In the genomic region with DNA sequence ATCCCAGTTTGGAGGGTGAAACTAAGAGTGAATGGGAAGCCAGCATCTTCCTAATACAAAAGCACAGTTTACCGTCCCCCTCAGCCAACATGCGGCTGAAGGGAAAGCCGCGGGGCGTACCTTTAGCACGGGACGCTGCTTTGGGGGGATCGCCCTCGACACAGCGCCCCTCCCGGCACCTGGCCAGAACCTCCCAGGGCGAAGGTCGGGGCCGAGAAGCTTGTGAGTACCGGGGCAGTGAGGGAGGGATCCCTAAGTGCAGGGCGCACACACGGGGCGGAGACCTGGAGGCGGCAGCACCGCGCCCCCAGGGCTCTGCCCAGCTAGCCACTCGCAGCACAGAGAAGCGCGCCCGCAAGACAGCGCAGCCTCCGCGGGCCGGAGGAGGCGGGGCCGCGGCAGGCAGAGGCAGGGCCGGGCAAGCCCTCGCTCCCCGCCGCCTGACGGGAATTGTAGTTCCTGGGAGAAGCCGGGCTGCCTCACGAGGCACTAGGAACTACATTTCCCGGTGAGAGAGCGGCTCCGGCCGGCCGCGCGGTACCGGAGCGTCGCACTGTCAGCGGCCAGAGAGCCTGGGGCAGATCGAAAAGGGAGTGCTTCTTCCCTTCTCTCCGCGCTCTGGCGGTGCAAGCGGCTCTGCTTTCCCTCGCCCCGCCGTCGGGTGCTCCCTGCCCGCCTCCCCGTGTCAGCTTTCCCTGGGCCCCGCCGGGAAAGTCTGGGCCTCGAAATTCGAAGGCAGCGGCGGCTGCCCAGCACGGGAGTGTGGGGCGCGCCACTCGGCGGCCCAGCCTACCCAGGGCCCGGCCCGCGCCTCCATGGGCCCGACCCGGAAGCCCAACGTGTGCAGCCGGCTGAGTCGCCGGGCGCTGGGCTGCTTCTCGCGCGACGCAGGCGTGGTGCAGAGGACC, we compare ENCODE assay signal across 1 cellular context.
TF ChIP-seq lines count a peak whose summit lies in the region.

A gene with protein sequence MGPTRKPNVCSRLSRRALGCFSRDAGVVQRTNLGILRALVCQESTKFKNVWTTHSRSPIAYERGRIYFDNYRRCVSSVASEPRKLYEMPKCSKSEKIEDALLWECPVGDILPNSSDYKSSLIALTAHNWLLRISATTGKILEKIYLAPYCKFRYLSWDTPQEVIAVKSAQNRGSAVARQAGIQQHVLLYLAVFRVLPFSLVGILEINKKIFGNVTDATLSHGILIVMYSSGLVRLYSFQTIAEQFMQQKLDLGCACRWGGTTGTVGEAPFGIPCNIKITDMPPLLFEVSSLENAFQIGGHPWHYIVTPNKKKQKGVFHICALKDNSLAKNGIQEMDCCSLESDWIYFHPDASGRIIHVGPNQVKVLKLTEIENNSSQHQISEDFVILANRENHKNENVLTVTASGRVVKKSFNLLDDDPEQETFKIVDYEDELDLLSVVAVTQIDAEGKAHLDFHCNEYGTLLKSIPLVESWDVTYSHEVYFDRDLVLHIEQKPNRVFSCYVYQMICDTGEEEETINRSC (plus strand): TSS at position 464 of the 908 bp plus-strand sequence. CDS start 352 bp downstream, at position 816.
A gene with protein sequence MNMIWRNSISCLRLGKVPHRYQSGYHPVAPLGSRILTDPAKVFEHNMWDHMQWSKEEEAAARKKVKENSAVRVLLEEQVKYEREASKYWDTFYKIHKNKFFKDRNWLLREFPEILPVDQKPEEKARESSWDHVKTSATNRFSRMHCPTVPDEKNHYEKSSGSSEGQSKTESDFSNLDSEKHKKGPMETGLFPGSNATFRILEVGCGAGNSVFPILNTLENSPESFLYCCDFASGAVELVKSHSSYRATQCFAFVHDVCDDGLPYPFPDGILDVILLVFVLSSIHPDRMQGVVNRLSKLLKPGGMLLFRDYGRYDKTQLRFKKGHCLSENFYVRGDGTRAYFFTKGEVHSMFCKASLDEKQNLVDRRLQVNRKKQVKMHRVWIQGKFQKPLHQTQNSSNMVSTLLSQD (minus strand): TSS at position 228 of the 908 bp plus-strand sequence. CDS start 41,805 bp downstream, outside the sequence.

TF ChIP-seq in K562, 482 proteins besides CTCF, POLR2A, EP300 and RAD21 (continued from another document and continues in another):
- TF ChIP-seq, protein P1, sequence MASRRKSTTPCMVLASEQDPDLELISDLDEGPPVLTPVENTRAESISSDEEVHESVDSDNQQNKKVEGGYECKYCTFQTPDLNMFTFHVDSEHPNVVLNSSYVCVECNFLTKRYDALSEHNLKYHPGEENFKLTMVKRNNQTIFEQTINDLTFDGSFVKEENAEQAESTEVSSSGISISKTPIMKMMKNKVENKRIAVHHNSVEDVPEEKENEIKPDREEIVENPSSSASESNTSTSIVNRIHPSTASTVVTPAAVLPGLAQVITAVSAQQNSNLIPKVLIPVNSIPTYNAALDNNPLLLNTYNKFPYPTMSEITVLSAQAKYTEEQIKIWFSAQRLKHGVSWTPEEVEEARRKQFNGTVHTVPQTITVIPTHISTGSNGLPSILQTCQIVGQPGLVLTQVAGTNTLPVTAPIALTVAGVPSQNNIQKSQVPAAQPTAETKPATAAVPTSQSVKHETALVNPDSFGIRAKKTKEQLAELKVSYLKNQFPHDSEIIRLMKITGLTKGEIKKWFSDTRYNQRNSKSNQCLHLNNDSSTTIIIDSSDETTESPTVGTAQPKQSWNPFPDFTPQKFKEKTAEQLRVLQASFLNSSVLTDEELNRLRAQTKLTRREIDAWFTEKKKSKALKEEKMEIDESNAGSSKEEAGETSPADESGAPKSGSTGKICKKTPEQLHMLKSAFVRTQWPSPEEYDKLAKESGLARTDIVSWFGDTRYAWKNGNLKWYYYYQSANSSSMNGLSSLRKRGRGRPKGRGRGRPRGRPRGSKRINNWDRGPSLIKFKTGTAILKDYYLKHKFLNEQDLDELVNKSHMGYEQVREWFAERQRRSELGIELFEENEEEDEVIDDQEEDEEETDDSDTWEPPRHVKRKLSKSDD (conservative IDR thresholded peaks at IDR 0.05; ENCODE audit: low read length) = peak; percentile 64
- TF ChIP-seq MEIS2 (IDR thresholded peaks at IDR 0.05; ENCODE audit: partially characterized antibody) (peak; percentile 51), GTF2E2 (tag; IDR thresholded peaks at IDR 0.05) (peak; percentile 97), RNF2 (IDR thresholded peaks at IDR 0.05) (peak; percentile 52), ETS2 (tag; IDR thresholded peaks at IDR 0.05; ENCODE audit: borderline replicate concordance, poor library complexity, severe bottlenecking) (no peak), HDAC8 (tag; IDR thresholded peaks at IDR 0.05) (peak; percentile 73), EWSR1 (IDR thresholded peaks at IDR 0.05; ENCODE audit: borderline replicate concordance, low read depth, partially characterized antibody) (no peak), POU5F1 (IDR thresholded peaks at IDR 0.05; ENCODE audit: borderline replicate concordance, low read depth, low read length, partially characterized antibody) (peak; percentile 8), ZKSCAN3 (CRISPR knock-in tag; IDR thresholded peaks at IDR 0.05) (no peak), ZNF695 (CRISPR knock-in tag; IDR thresholded peaks at IDR 0.05) (no peak), ZSCAN29 (IDR thresholded peaks at IDR 0.05) (0 out of 2 replicates have a peak, but pooled peaks have one; percentile 71), ZC3H11A (IDR thresholded peaks at IDR 0.05; ENCODE audit: low read depth, low read length) (peak; percentile 54; the same call in 1 of the 2 replicates), PTRF (tag; IDR thresholded peaks at IDR 0.05) (no peak), ILK (tag; IDR thresholded peaks at IDR 0.05; ENCODE audit: borderline replicate concordance, low read depth) (no peak), ZNF124 (CRISPR knock-in tag; IDR thresholded peaks at IDR 0.05) (no peak), SMAD4 (CRISPR knock-in tag; conservative IDR thresholded peaks at IDR 0.05) (peak; percentile 76)
- TF ChIP-seq, protein P2, sequence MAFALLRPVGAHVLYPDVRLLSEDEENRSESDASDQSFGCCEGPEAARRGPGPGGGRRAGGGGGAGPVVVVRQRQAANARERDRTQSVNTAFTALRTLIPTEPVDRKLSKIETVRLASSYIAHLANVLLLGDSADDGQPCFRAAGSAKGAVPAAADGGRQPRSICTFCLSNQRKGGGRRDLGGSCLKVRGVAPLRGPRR (CRISPR knock-in tag; IDR thresholded peaks at IDR 0.05) = 0 out of 2 replicates have a peak, but pooled peaks have one; percentile 49
- TF ChIP-seq, protein P3, sequence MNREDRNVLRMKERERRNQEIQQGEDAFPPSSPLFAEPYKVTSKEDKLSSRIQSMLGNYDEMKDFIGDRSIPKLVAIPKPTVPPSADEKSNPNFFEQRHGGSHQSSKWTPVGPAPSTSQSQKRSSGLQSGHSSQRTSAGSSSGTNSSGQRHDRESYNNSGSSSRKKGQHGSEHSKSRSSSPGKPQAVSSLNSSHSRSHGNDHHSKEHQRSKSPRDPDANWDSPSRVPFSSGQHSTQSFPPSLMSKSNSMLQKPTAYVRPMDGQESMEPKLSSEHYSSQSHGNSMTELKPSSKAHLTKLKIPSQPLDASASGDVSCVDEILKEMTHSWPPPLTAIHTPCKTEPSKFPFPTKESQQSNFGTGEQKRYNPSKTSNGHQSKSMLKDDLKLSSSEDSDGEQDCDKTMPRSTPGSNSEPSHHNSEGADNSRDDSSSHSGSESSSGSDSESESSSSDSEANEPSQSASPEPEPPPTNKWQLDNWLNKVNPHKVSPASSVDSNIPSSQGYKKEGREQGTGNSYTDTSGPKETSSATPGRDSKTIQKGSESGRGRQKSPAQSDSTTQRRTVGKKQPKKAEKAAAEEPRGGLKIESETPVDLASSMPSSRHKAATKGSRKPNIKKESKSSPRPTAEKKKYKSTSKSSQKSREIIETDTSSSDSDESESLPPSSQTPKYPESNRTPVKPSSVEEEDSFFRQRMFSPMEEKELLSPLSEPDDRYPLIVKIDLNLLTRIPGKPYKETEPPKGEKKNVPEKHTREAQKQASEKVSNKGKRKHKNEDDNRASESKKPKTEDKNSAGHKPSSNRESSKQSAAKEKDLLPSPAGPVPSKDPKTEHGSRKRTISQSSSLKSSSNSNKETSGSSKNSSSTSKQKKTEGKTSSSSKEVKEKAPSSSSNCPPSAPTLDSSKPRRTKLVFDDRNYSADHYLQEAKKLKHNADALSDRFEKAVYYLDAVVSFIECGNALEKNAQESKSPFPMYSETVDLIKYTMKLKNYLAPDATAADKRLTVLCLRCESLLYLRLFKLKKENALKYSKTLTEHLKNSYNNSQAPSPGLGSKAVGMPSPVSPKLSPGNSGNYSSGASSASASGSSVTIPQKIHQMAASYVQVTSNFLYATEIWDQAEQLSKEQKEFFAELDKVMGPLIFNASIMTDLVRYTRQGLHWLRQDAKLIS (CRISPR knock-in tag; IDR thresholded peaks at IDR 0.05) = peak; percentile 93; the same call in 1 of the 2 replicates
- TF ChIP-seq, protein P4, sequence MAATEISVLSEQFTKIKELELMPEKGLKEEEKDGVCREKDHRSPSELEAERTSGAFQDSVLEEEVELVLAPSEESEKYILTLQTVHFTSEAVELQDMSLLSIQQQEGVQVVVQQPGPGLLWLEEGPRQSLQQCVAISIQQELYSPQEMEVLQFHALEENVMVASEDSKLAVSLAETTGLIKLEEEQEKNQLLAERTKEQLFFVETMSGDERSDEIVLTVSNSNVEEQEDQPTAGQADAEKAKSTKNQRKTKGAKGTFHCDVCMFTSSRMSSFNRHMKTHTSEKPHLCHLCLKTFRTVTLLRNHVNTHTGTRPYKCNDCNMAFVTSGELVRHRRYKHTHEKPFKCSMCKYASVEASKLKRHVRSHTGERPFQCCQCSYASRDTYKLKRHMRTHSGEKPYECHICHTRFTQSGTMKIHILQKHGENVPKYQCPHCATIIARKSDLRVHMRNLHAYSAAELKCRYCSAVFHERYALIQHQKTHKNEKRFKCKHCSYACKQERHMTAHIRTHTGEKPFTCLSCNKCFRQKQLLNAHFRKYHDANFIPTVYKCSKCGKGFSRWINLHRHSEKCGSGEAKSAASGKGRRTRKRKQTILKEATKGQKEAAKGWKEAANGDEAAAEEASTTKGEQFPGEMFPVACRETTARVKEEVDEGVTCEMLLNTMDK (IDR thresholded peaks at IDR 0.05; ENCODE audit: borderline replicate concordance, insufficient read depth, low read depth, low read length, poor library complexity, severe bottlenecking) = peak; percentile 91
- TF ChIP-seq, protein P5, sequence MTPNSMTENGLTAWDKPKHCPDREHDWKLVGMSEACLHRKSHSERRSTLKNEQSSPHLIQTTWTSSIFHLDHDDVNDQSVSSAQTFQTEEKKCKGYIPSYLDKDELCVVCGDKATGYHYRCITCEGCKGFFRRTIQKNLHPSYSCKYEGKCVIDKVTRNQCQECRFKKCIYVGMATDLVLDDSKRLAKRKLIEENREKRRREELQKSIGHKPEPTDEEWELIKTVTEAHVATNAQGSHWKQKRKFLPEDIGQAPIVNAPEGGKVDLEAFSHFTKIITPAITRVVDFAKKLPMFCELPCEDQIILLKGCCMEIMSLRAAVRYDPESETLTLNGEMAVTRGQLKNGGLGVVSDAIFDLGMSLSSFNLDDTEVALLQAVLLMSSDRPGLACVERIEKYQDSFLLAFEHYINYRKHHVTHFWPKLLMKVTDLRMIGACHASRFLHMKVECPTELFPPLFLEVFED (CRISPR knock-in tag; conservative IDR thresholded peaks at IDR 0.05) = 0 out of 2 replicates have a peak, but pooled peaks have one; percentile 68
- TF ChIP-seq, protein P6, sequence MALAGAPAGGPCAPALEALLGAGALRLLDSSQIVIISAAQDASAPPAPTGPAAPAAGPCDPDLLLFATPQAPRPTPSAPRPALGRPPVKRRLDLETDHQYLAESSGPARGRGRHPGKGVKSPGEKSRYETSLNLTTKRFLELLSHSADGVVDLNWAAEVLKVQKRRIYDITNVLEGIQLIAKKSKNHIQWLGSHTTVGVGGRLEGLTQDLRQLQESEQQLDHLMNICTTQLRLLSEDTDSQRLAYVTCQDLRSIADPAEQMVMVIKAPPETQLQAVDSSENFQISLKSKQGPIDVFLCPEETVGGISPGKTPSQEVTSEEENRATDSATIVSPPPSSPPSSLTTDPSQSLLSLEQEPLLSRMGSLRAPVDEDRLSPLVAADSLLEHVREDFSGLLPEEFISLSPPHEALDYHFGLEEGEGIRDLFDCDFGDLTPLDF (CRISPR knock-in tag; IDR thresholded peaks at IDR 0.05) = peak; percentile 88
- TF ChIP-seq, protein P7, sequence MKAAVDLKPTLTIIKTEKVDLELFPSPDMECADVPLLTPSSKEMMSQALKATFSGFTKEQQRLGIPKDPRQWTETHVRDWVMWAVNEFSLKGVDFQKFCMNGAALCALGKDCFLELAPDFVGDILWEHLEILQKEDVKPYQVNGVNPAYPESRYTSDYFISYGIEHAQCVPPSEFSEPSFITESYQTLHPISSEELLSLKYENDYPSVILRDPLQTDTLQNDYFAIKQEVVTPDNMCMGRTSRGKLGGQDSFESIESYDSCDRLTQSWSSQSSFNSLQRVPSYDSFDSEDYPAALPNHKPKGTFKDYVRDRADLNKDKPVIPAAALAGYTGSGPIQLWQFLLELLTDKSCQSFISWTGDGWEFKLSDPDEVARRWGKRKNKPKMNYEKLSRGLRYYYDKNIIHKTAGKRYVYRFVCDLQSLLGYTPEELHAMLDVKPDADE (conservative IDR thresholded peaks at IDR 0.05; ENCODE audit: control insufficient read depth, low read depth, low read length) = peak; percentile 98
- TF ChIP-seq, protein P8, sequence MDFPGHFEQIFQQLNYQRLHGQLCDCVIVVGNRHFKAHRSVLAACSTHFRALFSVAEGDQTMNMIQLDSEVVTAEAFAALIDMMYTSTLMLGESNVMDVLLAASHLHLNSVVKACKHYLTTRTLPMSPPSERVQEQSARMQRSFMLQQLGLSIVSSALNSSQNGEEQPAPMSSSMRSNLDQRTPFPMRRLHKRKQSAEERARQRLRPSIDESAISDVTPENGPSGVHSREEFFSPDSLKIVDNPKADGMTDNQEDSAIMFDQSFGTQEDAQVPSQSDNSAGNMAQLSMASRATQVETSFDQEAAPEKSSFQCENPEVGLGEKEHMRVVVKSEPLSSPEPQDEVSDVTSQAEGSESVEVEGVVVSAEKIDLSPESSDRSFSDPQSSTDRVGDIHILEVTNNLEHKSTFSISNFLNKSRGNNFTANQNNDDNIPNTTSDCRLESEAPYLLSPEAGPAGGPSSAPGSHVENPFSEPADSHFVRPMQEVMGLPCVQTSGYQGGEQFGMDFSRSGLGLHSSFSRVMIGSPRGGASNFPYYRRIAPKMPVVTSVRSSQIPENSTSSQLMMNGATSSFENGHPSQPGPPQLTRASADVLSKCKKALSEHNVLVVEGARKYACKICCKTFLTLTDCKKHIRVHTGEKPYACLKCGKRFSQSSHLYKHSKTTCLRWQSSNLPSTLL (IDR thresholded peaks at IDR 0.05) = no peak
- TF ChIP-seq, protein P9, sequence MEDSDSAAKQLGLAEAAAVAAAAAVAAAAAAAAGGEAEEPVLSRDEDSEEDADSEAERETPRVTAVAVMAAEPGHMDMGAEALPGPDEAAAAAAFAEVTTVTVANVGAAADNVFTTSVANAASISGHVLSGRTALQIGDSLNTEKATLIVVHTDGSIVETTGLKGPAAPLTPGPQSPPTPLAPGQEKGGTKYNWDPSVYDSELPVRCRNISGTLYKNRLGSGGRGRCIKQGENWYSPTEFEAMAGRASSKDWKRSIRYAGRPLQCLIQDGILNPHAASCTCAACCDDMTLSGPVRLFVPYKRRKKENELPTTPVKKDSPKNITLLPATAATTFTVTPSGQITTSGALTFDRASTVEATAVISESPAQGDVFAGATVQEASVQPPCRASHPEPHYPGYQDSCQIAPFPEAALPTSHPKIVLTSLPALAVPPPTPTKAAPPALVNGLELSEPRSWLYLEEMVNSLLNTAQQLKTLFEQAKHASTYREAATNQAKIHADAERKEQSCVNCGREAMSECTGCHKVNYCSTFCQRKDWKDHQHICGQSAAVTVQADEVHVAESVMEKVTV (CRISPR knock-in tag; IDR thresholded peaks at IDR 0.05) = no peak
- TF ChIP-seq, protein P10, sequence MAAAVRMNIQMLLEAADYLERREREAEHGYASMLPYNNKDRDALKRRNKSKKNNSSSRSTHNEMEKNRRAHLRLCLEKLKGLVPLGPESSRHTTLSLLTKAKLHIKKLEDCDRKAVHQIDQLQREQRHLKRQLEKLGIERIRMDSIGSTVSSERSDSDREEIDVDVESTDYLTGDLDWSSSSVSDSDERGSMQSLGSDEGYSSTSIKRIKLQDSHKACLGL (CRISPR knock-in tag; IDR thresholded peaks at IDR 0.05; ENCODE audit: borderline replicate concordance, poor library complexity, severe bottlenecking) = peak; percentile 8
